1 cellular context compared by ENCODE assay signal in genomic region chr3:54427501-54427900, GRCh38.
TF ChIP-seq lines count a peak whose summit lies in the region.

No MANE protein-coding gene starts in this region.

TF ChIP-seq in H1, 55 proteins besides CTCF, POLR2A, EP300 and RAD21:
- TF ChIP-seq, protein P1, sequence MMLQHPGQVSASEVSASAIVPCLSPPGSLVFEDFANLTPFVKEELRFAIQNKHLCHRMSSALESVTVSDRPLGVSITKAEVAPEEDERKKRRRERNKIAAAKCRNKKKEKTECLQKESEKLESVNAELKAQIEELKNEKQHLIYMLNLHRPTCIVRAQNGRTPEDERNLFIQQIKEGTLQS (IDR thresholded peaks at IDR 0.05; ENCODE audit: insufficient read depth, low read depth, low read length) = no peak
- TF ChIP-seq CTBP2 (IDR thresholded peaks at IDR 0.05; ENCODE audit: borderline replicate concordance, insufficient read depth, insufficient read length, low read length) (no peak), RNF2 (IDR thresholded peaks at IDR 0.05; ENCODE audit: borderline replicate concordance, low read depth, low read length, missing control alignments, poor library complexity, severe bottlenecking) (no peak), CHD1 (IDR thresholded peaks at IDR 0.05; ENCODE audit: low read depth, low read length) (no peak), CREB1 (IDR thresholded peaks at IDR 0.05) (no peak), RFX5 (IDR thresholded peaks at IDR 0.05; ENCODE audit: borderline replicate concordance, low read depth, low read length) (no peak), SP2 (IDR thresholded peaks at IDR 0.05; ENCODE audit: low read length) (no peak), NRF1 (IDR thresholded peaks at IDR 0.05; ENCODE audit: low read depth, low read length) (no peak)
